ENCODE assay signal across 10 cellular contexts in the genomic region with DNA sequence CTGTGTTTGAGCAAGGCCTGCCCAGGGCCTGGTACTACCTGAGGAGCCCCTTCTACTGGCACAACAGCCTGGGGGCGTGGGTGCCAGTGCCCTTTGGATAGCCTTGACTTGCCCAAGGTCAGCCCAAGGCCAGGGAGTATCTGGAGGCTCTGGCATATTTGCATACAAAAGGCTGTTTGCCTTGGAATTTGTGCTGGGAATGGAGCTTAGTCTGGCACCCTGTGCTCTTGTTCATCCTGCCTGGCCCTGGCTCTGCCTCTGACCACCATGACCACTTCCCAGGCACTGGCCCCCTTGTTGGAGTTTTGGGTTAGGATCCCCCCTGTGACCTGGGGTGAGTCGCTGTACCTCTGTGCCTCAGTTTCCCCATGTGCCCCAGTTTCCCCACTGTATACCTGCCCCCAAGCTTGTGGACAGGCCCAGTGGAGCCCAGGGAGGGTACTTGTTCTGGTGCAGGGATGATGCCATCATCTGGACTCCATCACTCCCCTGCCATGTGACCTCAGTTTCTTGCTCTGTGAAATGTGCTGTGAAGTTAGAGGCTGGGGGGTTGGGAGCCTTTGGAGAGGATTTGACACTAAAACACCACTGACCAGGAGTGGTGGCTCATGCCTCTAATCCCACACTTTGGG. TPM values are rescaled to one million over a fixed set of nuclear protein-coding genes. Genes with fewer than 3 reads are reported as not detected.
DNase-seq lines count a peak whose midpoint lies in the region; ATAC-seq, FAIRE-seq and TF ChIP-seq lines count a peak whose summit lies in the region.
"Had no signal": no experiment of that assay in that cellular context is flagged by ENCODE, and none has a peak within 500 bp of the region (broad histone marks: within the 10 kb centered on the region; RNA-seq: fewer than 3 reads in every experiment).

No MANE protein-coding gene starts in this region.

- no peaks in the 10 kb centered on the region for H3K27me3 ChIP-seq in thyroid gland

- no peaks in the 10 kb centered on the region for H3K36me3 Mint-ChIP-seq in activated T-cell treated with anti-CD3 and anti-CD28 coated beads, Interleukin-2, amount 50 U/mL, for 4 hours (ENCODE audit: insufficient read depth)

- peak overlapping the region; percentile 59 to 62 for H3K4me3 ChIP-seq in kidney (ENCODE audit: low read length in 2 of 2)
- no peak overlapping the region for H3K4me3 ChIP-seq in thyroid gland (replicated peaks in 1 of 3)

- TF ChIP-seq POLR2A in thyroid gland (IDR thresholded peaks at IDR 0.05), result no peak

- H3K27me3 Mint-ChIP-seq in activated T-cell treated with anti-CD3 and anti-CD28 coated beads, Interleukin-2, amount 50 U/mL, for 4 hours (ENCODE audit: low read depth), result no peaks in the 10 kb centered on the region

- no peaks in the 10 kb centered on the region for H3K9me3 Mint-ChIP-seq in activated T-cell treated with anti-CD3 and anti-CD28 coated beads, Interleukin-2, amount 50 U/mL, for 4 hours

- H3K9ac ChIP-seq in kidney (ENCODE audit: low read length in 2 of 2), result peak overlapping the region in 1 of 2 donors; percentile 47

- no peak for DNase-seq in activated T-cell treated with anti-CD3 and anti-CD28 coated beads, Interleukin-2, amount 50 U/mL, for 4 hours
- DNase-seq in activated T-cell treated with anti-CD3 and anti-CD28 coated beads, Interleukin-2, amount 50 U/mL, for 48 hours, result no peak
- DNase-seq in RPMI8226, result peak; percentile 15
- DNase-seq in kidney, result peak; percentile 63
- DNase-seq in thyroid gland, result no peak
- no peak for DNase-seq in effector CD4-positive, alpha-beta T cell
- no peak for DNase-seq in hypothalamus (lab: John Stamatoyannopoulos, UW)
- DNase-seq in stimulated activated CD4-positive, alpha-beta T cell treated with anti-CD3 and anti-CD28 coated beads, Interleukin-4, amount 100 ng/mL, for 24 hours, result no peak
- DNase-seq: activated gamma-delta T cell treated with Interleukin-2 at 50 U/mL for 16 hours; effector CD8-positive, alpha-beta T cell had no signal

- H3K36me3 ChIP-seq in kidney (ENCODE audit: control insufficient read depth in 1 of 2, insufficient read depth in 2 of 2, low read length in 2 of 2), result no peaks in the 10 kb centered on the region
- no peaks in the 10 kb centered on the region for H3K36me3 ChIP-seq in thyroid gland

- intact Hi-C loops in kidney (cut with DNase I) (no loop called here), thyroid gland (cut with DNase I) (no loop called here)

- ATAC-seq in activated T-cell treated with anti-CD3 and anti-CD28 coated beads, Interleukin-2, amount 50 U/mL, for 4 hours, result no peak

- peak overlapping the region; percentile 88 for H3K4me3 Mint-ChIP-seq in activated T-cell treated with anti-CD3 and anti-CD28 coated beads, Interleukin-2, amount 50 U/mL, for 4 hours

- no peak for FAIRE-seq in kidney (lab: Jason Lieb, UNC)

- TF ChIP-seq CTCF in kidney (IDR thresholded peaks at IDR 0.05; ENCODE audit: borderline replicate concordance, extremely low read depth, insufficient read depth) (no peak), thyroid gland (IDR thresholded peaks at IDR 0.05) (no peak)

- H3K4me1 ChIP-seq in kidney (ENCODE audit: control insufficient read depth in 1 of 2, insufficient read depth in 1 of 2, low read depth in 1 of 2, low read length in 2 of 2) (peaks cover 16 to 32% of the 10 kb centered on the region in 2 donors), thyroid gland (peaks cover 12 to 28% of the 10 kb centered on the region in 2 donors)

- WGBS in thyroid gland, 2 donors, result 95 to 100% methylated on average over 2 of the region's 2 CpGs

- H3K9me3 ChIP-seq in kidney (ENCODE audit: control insufficient read depth in 1 of 2, low read length in 2 of 2) (no peaks in the 10 kb centered on the region), thyroid gland (no peaks in the 10 kb centered on the region)

- H3K4me1 Mint-ChIP-seq in activated T-cell treated with anti-CD3 and anti-CD28 coated beads, Interleukin-2, amount 50 U/mL, for 4 hours (ENCODE audit: low read depth), result peaks cover 70% of the 10 kb centered on the region

- H3K27ac ChIP-seq in kidney (ENCODE audit: low read depth in 2 of 2, low read length in 2 of 2) (peak overlapping the region; percentile 49 to 58), thyroid gland (peak overlapping the region in 2 of 3 donors; percentile 3 to 23)

RNA-seq across cellular contexts. Expression of a gene that starts 1.6 kb away (rescaled TPM):
- total RNA-seq in activated T-cell treated with anti-CD3 and anti-CD28 coated beads, Interleukin-2, amount 50 U/mL, for 4 hours, result 1 to 10 TPM; 7.7 to 9.5 (median 9.4) TPM
- 12.2 TPM for total RNA-seq in kidney
- 34.6 TPM for polyA plus RNA-seq in kidney (ENCODE audit: insufficient read depth, low read depth, low replicate concordance)
- 10 to 100 TPM in 1 of 4 donors, 1 to 10 TPM in 3; 3.6 to 12.6 (median 5.5) TPM for total RNA-seq in thyroid gland

RNA-seq across cellular contexts. Expression of a gene that starts 35.9 kb away (rescaled TPM):
- total RNA-seq in activated T-cell treated with anti-CD3 and anti-CD28 coated beads, Interleukin-2, amount 50 U/mL, for 4 hours, result 10 to 100 TPM; 25.5 to 33.8 (median 28.4) TPM
- total RNA-seq in kidney, result 44.5 TPM
- 49.3 TPM for polyA plus RNA-seq in kidney (ENCODE audit: insufficient read depth, low read depth, low replicate concordance)
- total RNA-seq in thyroid gland, result 10 to 100 TPM; 37.0 to 61.8 (median 49.1) TPM

Comparison
In these comparisons a context has a peak if more than half of its experiments do, and no peak if none do; other contexts are left out.
1. DNase-seq: peak in RPMI8226 (single experiment) and kidney (single experiment); none in activated T-cell treated with anti-CD3 and anti-CD28 coated beads, Interleukin-2, amount 50 U/mL, for 4 hours (single experiment), activated T-cell treated with anti-CD3 and anti-CD28 coated beads, Interleukin-2, amount 50 U/mL, for 48 hours (0 of 2), thyroid gland (0 of 2), effector CD4-positive, alpha-beta T cell (single experiment), hypothalamus (0 of 51) and stimulated activated CD4-positive, alpha-beta T cell treated with anti-CD3 and anti-CD28 coated beads, Interleukin-4, amount 100 ng/mL, for 24 hours (single experiment).
2. H3K4me3 ChIP-seq: peak in kidney (2 of 2); none in thyroid gland (0 of 3).